In genomic region chr13:91291078-91291477, GRCh38 we compare ENCODE assay signal across 2 cellular contexts.
TF ChIP-seq lines count a peak whose summit lies in the region.

No MANE protein-coding gene starts in this region.

TF ChIP-seq in SK-N-SH treated with all-trans-retinoic acid at 6 μM for 48 hours, 23 proteins besides CTCF, POLR2A, EP300 and RAD21 (continued from another document):
- TF ChIP-seq TSHZ2 (CRISPR knock-in tag; IDR thresholded peaks at IDR 0.05) (no peak), ISL1 (CRISPR knock-in tag; IDR thresholded peaks at IDR 0.05) (no peak), CREB5 (CRISPR knock-in tag; IDR thresholded peaks at IDR 0.05; ENCODE audit: low read depth) (no peak), TCF4 (CRISPR knock-in tag; IDR thresholded peaks at IDR 0.05; ENCODE audit: borderline replicate concordance) (no peak), BACH2 (CRISPR knock-in tag; IDR thresholded peaks at IDR 0.05; ENCODE audit: borderline replicate concordance) (no peak), CSDC2 (CRISPR knock-in tag; IDR thresholded peaks at IDR 0.05) (no peak)

TF ChIP-seq in SK-N-SH, 30 proteins besides CTCF, POLR2A, EP300 and RAD21 (continued from another document):
- TF ChIP-seq, protein P1, sequence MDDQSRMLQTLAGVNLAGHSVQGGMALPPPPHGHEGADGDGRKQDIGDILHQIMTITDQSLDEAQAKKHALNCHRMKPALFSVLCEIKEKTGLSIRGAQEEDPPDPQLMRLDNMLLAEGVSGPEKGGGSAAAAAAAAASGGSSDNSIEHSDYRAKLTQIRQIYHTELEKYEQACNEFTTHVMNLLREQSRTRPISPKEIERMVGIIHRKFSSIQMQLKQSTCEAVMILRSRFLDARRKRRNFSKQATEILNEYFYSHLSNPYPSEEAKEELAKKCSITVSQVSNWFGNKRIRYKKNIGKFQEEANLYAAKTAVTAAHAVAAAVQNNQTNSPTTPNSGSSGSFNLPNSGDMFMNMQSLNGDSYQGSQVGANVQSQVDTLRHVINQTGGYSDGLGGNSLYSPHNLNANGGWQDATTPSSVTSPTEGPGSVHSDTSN (IDR thresholded peaks at IDR 0.05) = no peak
- TF ChIP-seq RXRA (IDR thresholded peaks at IDR 0.05; ENCODE audit: borderline replicate concordance, low read depth) (no peak), SIN3A (IDR thresholded peaks at IDR 0.05; ENCODE audit: borderline replicate concordance, low read depth, low read length) (no peak)
